ENCODE assay signal across 8 cellular contexts in genomic region chr1:200971955-200972711, GRCh38. TPM values are rescaled to one million over a fixed set of nuclear protein-coding genes. Genes with fewer than 3 reads are reported as not detected.
A peak's percentile ranks its signal among the peaks of the same experiment; 100 is the strongest.
DNase-seq lines count a peak whose midpoint lies in the region; ATAC-seq lines count a peak whose summit lies in the region.

No MANE protein-coding gene starts in this region.

- H3K9me3 Mint-ChIP-seq in activated CD4-positive, alpha-beta T cell treated with anti-CD3 and anti-CD28 coated beads, Interleukin-2, amount 10 ng/mL, durations not matched to agents 24 days and 14 days: no peaks in the 10 kb centered on the region

- H3K36me3 Mint-ChIP-seq in activated CD4-positive, alpha-beta T cell treated with anti-CD3 and anti-CD28 coated beads, Interleukin-2, amount 10 ng/mL, durations not matched to agents 24 days and 14 days (ENCODE audit: low read depth): peaks cover 51% of the 10 kb centered on the region

- no peaks in the 10 kb centered on the region for H3K4me1 Mint-ChIP-seq in activated CD4-positive, alpha-beta T cell treated with anti-CD3 and anti-CD28 coated beads, Interleukin-2, amount 10 ng/mL, durations not matched to agents 24 days and 14 days

- ATAC-seq in GM21717 (IDR thresholded peaks at IDR 0.05; ENCODE audit: unreplicated experiment): no peak

- peak; percentile 18 to 54 for DNase-seq in SHP77 (lab: John Stamatoyannopoulos, UW)
- no peak for DNase-seq in SHP77 treated with DMSO at 0.1 percent for 48 hours (lab: John Stamatoyannopoulos, UW)
- DNase-seq in NCI-H2196 (lab: John Stamatoyannopoulos, UW; ENCODE audit: unreplicated experiment): peak; percentile 66
- peak; percentile 86 for DNase-seq in activated CD4-positive, alpha-beta T cell treated with anti-CD3 and anti-CD28 coated beads, Interleukin-2, amount 10 ng/mL, durations not matched to agents 24 days and 14 days
- DNase-seq in dermis microvascular lymphatic vessel endothelial cell (ENCODE audit: low read depth in 2 of 2): peak; percentile 15 to 47
- peak; percentile 47 to 64 for DNase-seq in lung microvascular endothelial cell (ENCODE audit: low read depth in 2 of 2)
- DNase-seq in stimulated activated CD8-positive, alpha-beta memory T cell treated with anti-CD3 and anti-CD28 coated beads, Interleukin-15, amount 100 ng/mL, for 24 hours (ENCODE audit: low read depth): peak; percentile 27

- H3K27ac Mint-ChIP-seq in activated CD4-positive, alpha-beta T cell treated with anti-CD3 and anti-CD28 coated beads, Interleukin-2, amount 10 ng/mL, durations not matched to agents 24 days and 14 days: no peak overlapping the region

- H3K27me3 Mint-ChIP-seq in activated CD4-positive, alpha-beta T cell treated with anti-CD3 and anti-CD28 coated beads, Interleukin-2, amount 10 ng/mL, durations not matched to agents 24 days and 14 days: no peaks in the 10 kb centered on the region

- no peak overlapping the region for H3K4me3 Mint-ChIP-seq in activated CD4-positive, alpha-beta T cell treated with anti-CD3 and anti-CD28 coated beads, Interleukin-2, amount 10 ng/mL, durations not matched to agents 24 days and 14 days

- intact Hi-C loops in activated CD4-positive, alpha-beta T cell treated with anti-CD3 and anti-CD28 coated beads, Interleukin-2, amount 10 ng/mL, durations not matched to agents 24 days and 14 days (cut with micrococcal nuclease): loop anchor here (1.0 kb wide), 1 partner anchor 71 kb away; no protein-coding TSS in a partner anchor

RNA-seq across cellular contexts. Expression of gene KIF21B, which starts 51.4 kb away (rescaled TPM):
- 48.3 and 49.3 TPM in 2 replicates for total RNA-seq in activated CD4-positive, alpha-beta T cell treated with anti-CD3 and anti-CD28 coated beads, Interleukin-2, amount 10 ng/mL, durations not matched to agents 24 days and 14 days
- 1.9 and 3.4 TPM in 2 replicates for total RNA-seq in dermis microvascular lymphatic vessel endothelial cell
- 2.0 TPM in 2 replicates for total RNA-seq in lung microvascular endothelial cell

Comparison
In these comparisons a context has a peak if more than half of its experiments do, and no peak if none do; other contexts are left out.
1. RNA of gene KIF21B, which starts 51.4 kb away (total RNA-seq): 48.3 to 49.3 TPM in activated CD4-positive, alpha-beta T cell treated with anti-CD3 and anti-CD28 coated beads, Interleukin-2, amount 10 ng/mL, durations not matched to agents 24 days and 14 days; 2.0 TPM in lung microvascular endothelial cell and 1.9 to 3.4 TPM in dermis microvascular lymphatic vessel endothelial cell; every median in the first group is over 10 times any median in the second.